Comparison of ENCODE assay signal across 9 cellular contexts in genomic region chr11:133928628-133929059, GRCh38.
DNase-seq lines count a peak whose midpoint lies in the region; ATAC-seq lines count a peak whose summit lies in the region.
"Had no signal": no experiment of that assay in that cellular context is flagged by ENCODE, and none has a peak within 500 bp of the region (broad histone marks: within the 10 kb centered on the region; RNA-seq: fewer than 3 reads in every experiment).

No MANE protein-coding gene starts in this region.

- H3K36me3 Mint-ChIP-seq in stimulated activated naive CD8-positive, alpha-beta T cell treated with anti-CD3 and anti-CD28 coated beads, Interleukin-15, Interleukin-2, amounts not matched to agents 100 ng/mL and 50 ng/mL, for 24 hours (ENCODE audit: low read depth): peaks cover 26% of the 10 kb centered on the region

- no peaks in the 10 kb centered on the region for H3K9me3 Mint-ChIP-seq in stimulated activated naive CD8-positive, alpha-beta T cell treated with anti-CD3 and anti-CD28 coated beads, Interleukin-15, Interleukin-2, amounts not matched to agents 100 ng/mL and 50 ng/mL, for 24 hours

- peak; percentile 64 to 70 for DNase-seq in AML-193 (lab: John Stamatoyannopoulos, UW)
- peak in 4 of 5 experiments; percentile 56 to 94 (median 60) for DNase-seq in T-helper 2 cell
- peak; percentile 77 for DNase-seq in central memory CD4-positive, alpha-beta T cell
- no peak for DNase-seq in 8988T
- DNase-seq in pons (ENCODE audit: low spot score): no peak
- DNase-seq: left cardiac atrium had no signal

- ATAC-seq in HG02642 (IDR thresholded peaks at IDR 0.05; ENCODE audit: poor library complexity, unreplicated experiment) (peak; percentile 49), HG02623 (IDR thresholded peaks at IDR 0.05; ENCODE audit: unreplicated experiment) (no peak)

- H3K4me3 Mint-ChIP-seq in stimulated activated naive CD8-positive, alpha-beta T cell treated with anti-CD3 and anti-CD28 coated beads, Interleukin-15, Interleukin-2, amounts not matched to agents 100 ng/mL and 50 ng/mL, for 24 hours: peak overlapping the region; percentile 11

- peak overlapping the region; percentile 87 for H3K27ac Mint-ChIP-seq in stimulated activated naive CD8-positive, alpha-beta T cell treated with anti-CD3 and anti-CD28 coated beads, Interleukin-15, Interleukin-2, amounts not matched to agents 100 ng/mL and 50 ng/mL, for 24 hours

- H3K4me1 Mint-ChIP-seq in stimulated activated naive CD8-positive, alpha-beta T cell treated with anti-CD3 and anti-CD28 coated beads, Interleukin-15, Interleukin-2, amounts not matched to agents 100 ng/mL and 50 ng/mL, for 24 hours (ENCODE audit: low read depth): peaks cover 41% of the 10 kb centered on the region

- no peaks in the 10 kb centered on the region for H3K27me3 Mint-ChIP-seq in stimulated activated naive CD8-positive, alpha-beta T cell treated with anti-CD3 and anti-CD28 coated beads, Interleukin-15, Interleukin-2, amounts not matched to agents 100 ng/mL and 50 ng/mL, for 24 hours

Comparison
In these comparisons a context has a peak if more than half of its experiments do, and no peak if none do; other contexts are left out.
1. DNase-seq: peak in AML-193 (2 of 2), T-helper 2 cell (4 of 5) and central memory CD4-positive, alpha-beta T cell (single experiment); none in 8988T (single experiment) and pons (single experiment).